9 cellular contexts compared by ENCODE assay signal in the genomic region with DNA sequence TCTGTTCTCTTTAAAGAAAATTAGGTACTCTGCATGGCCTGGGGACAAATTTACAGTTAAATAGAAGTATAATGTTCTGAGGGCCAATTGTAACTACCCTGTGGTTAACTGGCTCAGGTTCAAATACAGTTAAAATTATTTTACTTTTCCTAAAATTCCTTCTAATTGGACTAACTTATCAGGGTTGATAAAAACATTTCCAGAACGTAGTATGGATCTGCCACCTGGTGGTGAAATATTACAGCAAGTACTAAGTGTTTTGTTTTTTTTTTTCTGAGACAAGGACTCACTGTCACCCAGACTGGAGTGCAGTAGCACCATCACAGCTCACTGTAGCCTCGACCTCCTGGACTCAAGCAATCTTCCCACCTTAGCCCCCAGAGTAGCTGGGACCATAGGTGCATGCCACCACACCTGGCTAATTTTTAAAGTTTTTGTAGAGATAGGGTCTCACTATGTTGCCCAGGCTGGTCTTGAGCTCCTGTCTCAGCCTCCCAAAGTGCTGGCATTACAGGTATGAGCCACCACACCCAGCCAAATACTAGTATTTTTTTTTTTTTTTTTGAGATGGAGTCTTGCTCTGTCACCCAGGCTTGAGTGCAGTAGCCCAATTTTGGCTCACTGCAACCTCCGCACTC. TPM values are rescaled to one million over a fixed set of nuclear protein-coding genes. Genes with fewer than 3 reads are reported as not detected.
A peak's percentile ranks its signal among the peaks of the same experiment; 100 is the strongest.
DNase-seq lines count a peak whose midpoint lies in the region; ATAC-seq and TF ChIP-seq lines count a peak whose summit lies in the region.
"Had no signal": no experiment of that assay in that cellular context is flagged by ENCODE, and none has a peak within 500 bp of the region (broad histone marks: within the 10 kb centered on the region; RNA-seq: fewer than 3 reads in every experiment).

No MANE protein-coding gene starts in this region.

- H4K20me1 ChIP-seq in IMR-90 (ENCODE audit: insufficient read depth, low read length) (peaks cover 5% of the 10 kb centered on the region; the same call in 1 of the 2 replicates), fibroblast of lung (ENCODE audit: control insufficient read depth, extremely low read depth, insufficient read depth, low read length) (no peaks in the 10 kb centered on the region), osteoblast (ENCODE audit: insufficient read depth, low read length) (no peaks in the 10 kb centered on the region)

- DNase-seq in NCI-H1436 (lab: John Stamatoyannopoulos, UW) (peak; percentile 66), NCI-H1436 treated with DMSO at 0.1 percent for 48 hours (lab: John Stamatoyannopoulos, UW) (no peak), IMR-90 (peak; percentile 71), SJCRH30 (peak; percentile 13 to 58), fibroblast of lung (ENCODE audit: low read depth in 2 of 2) (peak; percentile 57 to 85), osteoblast (ENCODE audit: insufficient read length, low spot score, missing footprints) (no peak), T-helper 9 cell (no peak)

- in situ Hi-C loops in IMR-90 (cut with MboI; ENCODE audit: low sequenced_read_pairs) = loop anchor here (5.0 to 10.0 kb wide), 2 partner anchors 294 to 357 kb away; no protein-coding TSS in a partner anchor

- TF ChIP-seq POLR2A in IMR-90 (IDR thresholded peaks at IDR 0.05; ENCODE audit: low read depth, low read length) = 0 out of 2 replicates have a peak, but pooled peaks have one; percentile 37

- 0 out of 2 replicates have a peak, but pooled peaks cover 3% of the 10 kb centered on the region for H3K9me1 ChIP-seq in IMR-90 (ENCODE audit: insufficient read depth, low read length)

- H3K4me2 ChIP-seq in IMR-90 (ENCODE audit: low read depth, low read length) = no peak overlapping the region
- no peak overlapping the region for H3K4me2 ChIP-seq in fibroblast of lung (ENCODE audit: extremely low read depth, insufficient read depth, low read length)
- H3K4me2 ChIP-seq in osteoblast (ENCODE audit: insufficient read depth, low read length) = no peak overlapping the region

- H4K8ac ChIP-seq in IMR-90 (ENCODE audit: low read depth in 2 of 2, low read length in 2 of 2) = no peak overlapping the region

- peak; percentile 82 for TF ChIP-seq CTCF in IMR-90 (conservative IDR thresholded peaks at IDR 0.05; ENCODE audit: low read depth, low read length)
- TF ChIP-seq CTCF in fibroblast of lung (conservative IDR thresholded peaks at IDR 0.05 in 1 of 2, IDR thresholded peaks at IDR 0.05 in 1 of 2; ENCODE audit: low read depth in 1 of 2, low read length in 2 of 2) = peak; percentile 49 to 62
- peak; percentile 67 for TF ChIP-seq CTCF in osteoblast (IDR thresholded peaks at IDR 0.05; ENCODE audit: extremely low read depth, low read depth, low read length)

- H3K27me3 ChIP-seq in IMR-90 (ENCODE audit: control insufficient read depth, insufficient read depth, low read length) = no peaks in the 10 kb centered on the region
- H3K27me3 ChIP-seq in SJCRH30 = no peaks in the 10 kb centered on the region
- H3K27me3 ChIP-seq in fibroblast of lung (ENCODE audit: control insufficient read depth, insufficient read depth, low read length) = no peaks in the 10 kb centered on the region
- no peaks in the 10 kb centered on the region for H3K27me3 ChIP-seq in osteoblast (ENCODE audit: insufficient read depth, low read length)
- H3K27me3 ChIP-seq: BLaER1 treated with 17β-estradiol and CSF1 and Interleukin-3, amounts not matched to agents 10 nM and 100 nM had no signal

- H2AK9ac ChIP-seq in IMR-90 (replicated peaks; ENCODE audit: low read depth, low read length, poor library complexity) = no peak overlapping the region

- no TSS peak for BruUV-seq in IMR-90 (replicated peaks; lab: Mats Ljungman, UMichigan)

- H3K4ac ChIP-seq in IMR-90 (ENCODE audit: low read depth, low read length) = no peak overlapping the region

- no peak overlapping the region for H2BK120ac ChIP-seq in IMR-90 (ENCODE audit: low read depth, low read length)

- CTCF ChIA-PET in IMR-90 (lab: Yijun Ruan, JAX) = interaction anchor here (0.6 to 1.1 kb wide), 4 partner anchors 192 to 1356 kb away, joined by 3 read pairs; no protein-coding TSS in a partner anchor

- intact Hi-C loops in IMR-90 (cut with micrococcal nuclease) = loop anchor here (1.0 to 10.0 kb wide), 5 partner anchors 153 to 481 kb away; no protein-coding TSS in a partner anchor

- H4K91ac ChIP-seq in IMR-90 (ENCODE audit: insufficient read depth, low read depth, low read length) = no peak overlapping the region

- no peak overlapping the region for H2BK20ac ChIP-seq in IMR-90 (ENCODE audit: low read depth, low read length)

- H3K79me1 ChIP-seq in IMR-90 (ENCODE audit: low read depth in 1 of 2, low read length in 2 of 2) = peaks cover 9 to 24% of the 10 kb centered on the region in 2 experiments

- H3K9me3 ChIP-seq in IMR-90 (ENCODE audit: control insufficient read depth, insufficient read depth, low read length) (no peaks in the 10 kb centered on the region), SJCRH30 (replicated peaks) (no peaks in the 10 kb centered on the region), fibroblast of lung (ENCODE audit: control insufficient read depth, insufficient read depth, low read depth, low read length) (no peaks in the 10 kb centered on the region), osteoblast (ENCODE audit: low read depth, low read length) (no peaks in the 10 kb centered on the region)

- peaks cover 3% of the 10 kb centered on the region for H3K4me1 ChIP-seq in IMR-90 (ENCODE audit: control insufficient read depth, insufficient read depth, low read length)
- H3K4me1 ChIP-seq in SJCRH30 = no peaks in the 10 kb centered on the region
- no peaks in the 10 kb centered on the region for H3K4me1 ChIP-seq in fibroblast of lung (ENCODE audit: control insufficient read depth, extremely low read depth, insufficient read depth, low read length)
- peaks cover 8% of the 10 kb centered on the region for H3K4me1 ChIP-seq in osteoblast (ENCODE audit: insufficient read depth, low read length)

- no peak overlapping the region for H2BK15ac ChIP-seq in IMR-90 (ENCODE audit: low read depth, low read length)

- no peak overlapping the region for H4K5ac ChIP-seq in IMR-90 (ENCODE audit: low read depth, low read length)

- no peak overlapping the region for H3K4me3 ChIP-seq in IMR-90 (ENCODE audit: insufficient read depth, low read depth, low read length)
- H3K4me3 ChIP-seq in SJCRH30 = no peak overlapping the region
- no peak overlapping the region for H3K4me3 ChIP-seq in fibroblast of lung (replicated peaks in 1 of 4; ENCODE audit: control extremely low read depth in 1 of 4, insufficient read depth in 1 of 4, low read depth in 3 of 4, low read length in 4 of 4)
- H3K4me3 ChIP-seq in osteoblast (ENCODE audit: insufficient read depth, low read length) = no peak overlapping the region
- H3K4me3 ChIP-seq: BLaER1 treated with 17β-estradiol and CSF1 and Interleukin-3, amounts not matched to agents 10 nM and 100 nM had no signal

- H3K9ac ChIP-seq in IMR-90 (ENCODE audit: low read depth, low read length) (no peak overlapping the region), fibroblast of lung (ENCODE audit: insufficient read depth, low read length) (no peak overlapping the region)
- H3K9ac ChIP-seq: BLaER1 treated with 17β-estradiol and CSF1 and Interleukin-3, amounts not matched to agents 10 nM and 100 nM had no signal

- H3K18ac ChIP-seq in IMR-90 (ENCODE audit: low read depth, low read length) = no peak overlapping the region

- H3K79me2 ChIP-seq in fibroblast of lung (ENCODE audit: control insufficient read depth, insufficient read depth, low read length) = no peaks in the 10 kb centered on the region
- H3K79me2 ChIP-seq in osteoblast (ENCODE audit: insufficient read depth, low read length) = no peaks in the 10 kb centered on the region

- H2AFZ ChIP-seq in IMR-90 (replicated peaks; ENCODE audit: low read length, poor library complexity) = no peak overlapping the region
- no peak overlapping the region for H2AFZ ChIP-seq in fibroblast of lung (ENCODE audit: low read length)
- no peak overlapping the region for H2AFZ ChIP-seq in osteoblast (ENCODE audit: low read length)

- no peak overlapping the region for H3K14ac ChIP-seq in IMR-90 (replicated peaks; ENCODE audit: low read depth, low read length)

- H3K36me3 ChIP-seq in IMR-90 (ENCODE audit: control insufficient read depth, insufficient read depth, low read length) (no peaks in the 10 kb centered on the region), SJCRH30 (no peaks in the 10 kb centered on the region), fibroblast of lung (ENCODE audit: control insufficient read depth, insufficient read depth, low read length) (no peaks in the 10 kb centered on the region), osteoblast (ENCODE audit: insufficient read depth, low read length) (no peaks in the 10 kb centered on the region)
- H3K36me3 ChIP-seq: BLaER1 treated with 17β-estradiol and CSF1 and Interleukin-3, amounts not matched to agents 10 nM and 100 nM had no signal

- H3K23ac ChIP-seq in IMR-90 (ENCODE audit: low read depth, low read length) = no peak overlapping the region

- ATAC-seq in IMR-90 (ENCODE audit: low read depth) (no peak), GM18502 (IDR thresholded peaks at IDR 0.05; ENCODE audit: poor library complexity, unreplicated experiment) (no peak)

- dilution Hi-C loops in IMR-90 (cut with HindIII; ENCODE audit: low sequenced_read_pairs, unreplicated experiment) = no loop called here

- peak; percentile 89 for TF ChIP-seq RAD21 in IMR-90 (IDR thresholded peaks at IDR 0.05; ENCODE audit: low read length)

- WGBS in IMR-90 (ENCODE audit: extremely low coverage in 2 of 2, insufficient read length in 1 of 2), 2 experiments = no CpG with 5 or more reads among the region's 3 CpGs

- no peak overlapping the region for H2AK5ac ChIP-seq in IMR-90 (ENCODE audit: low read depth, low read length)

- POLR2A ChIA-PET in IMR-90 (lab: Charles Lee; ENCODE audit: unreplicated experiment) = no interaction called here

- no peak overlapping the region for H3K27ac ChIP-seq in IMR-90 (ENCODE audit: insufficient read depth, low read length)
- H3K27ac ChIP-seq in SJCRH30 = no peak overlapping the region
- H3K27ac ChIP-seq in fibroblast of lung (ENCODE audit: insufficient read depth, low read length) = no peak overlapping the region
- no peak overlapping the region for H3K27ac ChIP-seq in osteoblast (ENCODE audit: low read depth, low read length)
- H3K27ac ChIP-seq: BLaER1 treated with 17β-estradiol and CSF1 and Interleukin-3, amounts not matched to agents 10 nM and 100 nM had no signal

- no peak overlapping the region for H3K56ac ChIP-seq in IMR-90 (ENCODE audit: extremely low read depth, insufficient read depth, low read length)

- no peak overlapping the region for H2BK5ac ChIP-seq in IMR-90 (ENCODE audit: low read depth, low read length, poor library complexity, severe bottlenecking)

RNA-seq across cellular contexts. Expression of gene NEO1, which starts 29.2 kb away (rescaled TPM):
- total RNA-seq in IMR-90 (2012; rRNA removed) (16.3 and 18.3 TPM in 2 replicates), fibroblast of lung (19.3 and 31.6 TPM in 2 replicates), osteoblast (55.4 and 64.2 TPM in 2 replicates)
- polyA plus RNA-seq in IMR-90 (2012; rRNA removed) (18.5 and 19.3 TPM in 2 replicates), fibroblast of lung (6.2 and 13.5 TPM in 2 replicates)
- 6.7 and 15.3 TPM in 2 replicates for polyA plus RNA-seq in IMR-90 (2012; cell fraction: cytosol; rRNA removed)
- 14.0 and 17.8 TPM in 2 replicates for polyA plus RNA-seq in IMR-90 (2012; cell fraction: nucleus; rRNA removed; ENCODE audit: low replicate concordance)
- 13.9 and 15.1 TPM in 2 replicates for total RNA-seq in SJCRH30 (2014; rRNA removed; shearing (Covaris generic))
- polyA plus RNA-seq in fibroblast of lung (2012) = 8.4 and 13.6 TPM in 2 replicates
- 12.2 and 41.8 TPM in 2 replicates for polyA minus RNA-seq in fibroblast of lung (ENCODE audit: low replicate concordance)

Comparison
In these comparisons a context has a peak if more than half of its experiments do, and no peak if none do; other contexts are left out.
1. DNase-seq: peak in NCI-H1436 (single experiment), IMR-90 (single experiment), SJCRH30 (2 of 2) and fibroblast of lung (2 of 2); none in NCI-H1436 treated with DMSO at 0.1 percent for 48 hours (single experiment), osteoblast (single experiment) and T-helper 9 cell (single experiment).
2. Peak in every context shown above with its lines, with median percentiles within 50 percentile points of each other: CTCF ChIP-seq.